1 cellular context compared by ENCODE assay signal in genomic region chr10:2933519-2933918, GRCh38.
TF ChIP-seq lines count a peak whose summit lies in the region.

No MANE protein-coding gene starts in this region.

TF ChIP-seq in SK-N-SH treated with all-trans-retinoic acid at 6 μM for 48 hours, 23 proteins besides CTCF, POLR2A, EP300 and RAD21 (continued from another document):
- TF ChIP-seq TSHZ2 (CRISPR knock-in tag; IDR thresholded peaks at IDR 0.05) (no peak), ZNF565 (CRISPR knock-in tag; conservative IDR thresholded peaks at IDR 0.05; ENCODE audit: low read depth) (no peak), GLIS3 (CRISPR knock-in tag; IDR thresholded peaks at IDR 0.05) (no peak), TCF4 (CRISPR knock-in tag; IDR thresholded peaks at IDR 0.05; ENCODE audit: borderline replicate concordance) (no peak), CSDC2 (CRISPR knock-in tag; IDR thresholded peaks at IDR 0.05) (no peak), BACH2 (CRISPR knock-in tag; IDR thresholded peaks at IDR 0.05; ENCODE audit: borderline replicate concordance) (no peak), TOX (CRISPR knock-in tag; IDR thresholded peaks at IDR 0.05; ENCODE audit: borderline replicate concordance) (no peak), ESRRG (CRISPR knock-in tag; IDR thresholded peaks at IDR 0.05) (no peak), CREB5 (CRISPR knock-in tag; IDR thresholded peaks at IDR 0.05; ENCODE audit: low read depth) (no peak), ZNF8 (CRISPR knock-in tag; IDR thresholded peaks at IDR 0.05) (no peak), PPARA (CRISPR knock-in tag; IDR thresholded peaks at IDR 0.05; ENCODE audit: borderline replicate concordance) (no peak)
- TF ChIP-seq, protein P1, sequence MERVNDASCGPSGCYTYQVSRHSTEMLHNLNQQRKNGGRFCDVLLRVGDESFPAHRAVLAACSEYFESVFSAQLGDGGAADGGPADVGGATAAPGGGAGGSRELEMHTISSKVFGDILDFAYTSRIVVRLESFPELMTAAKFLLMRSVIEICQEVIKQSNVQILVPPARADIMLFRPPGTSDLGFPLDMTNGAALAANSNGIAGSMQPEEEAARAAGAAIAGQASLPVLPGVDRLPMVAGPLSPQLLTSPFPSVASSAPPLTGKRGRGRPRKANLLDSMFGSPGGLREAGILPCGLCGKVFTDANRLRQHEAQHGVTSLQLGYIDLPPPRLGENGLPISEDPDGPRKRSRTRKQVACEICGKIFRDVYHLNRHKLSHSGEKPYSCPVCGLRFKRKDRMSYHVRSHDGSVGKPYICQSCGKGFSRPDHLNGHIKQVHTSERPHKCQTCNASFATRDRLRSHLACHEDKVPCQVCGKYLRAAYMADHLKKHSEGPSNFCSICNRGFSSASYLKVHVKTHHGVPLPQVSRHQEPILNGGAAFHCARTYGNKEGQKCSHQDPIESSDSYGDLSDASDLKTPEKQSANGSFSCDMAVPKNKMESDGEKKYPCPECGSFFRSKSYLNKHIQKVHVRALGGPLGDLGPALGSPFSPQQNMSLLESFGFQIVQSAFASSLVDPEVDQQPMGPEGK (CRISPR knock-in tag; IDR thresholded peaks at IDR 0.05; ENCODE audit: borderline replicate concordance) = no peak
